Comparison of ENCODE assay signal across 8 cellular contexts in genomic region chr13:48155850-48156249, GRCh38.
DNase-seq lines count a peak whose midpoint lies in the region; ATAC-seq lines count a peak whose summit lies in the region.

No MANE protein-coding gene starts in this region.

- peaks cover 3% of the 10 kb centered on the region for H3K27me3 Mint-ChIP-seq in CD4-positive, CD25-positive, alpha-beta regulatory T cell

- H3K36me3 Mint-ChIP-seq in CD4-positive, CD25-positive, alpha-beta regulatory T cell = no peaks in the 10 kb centered on the region

- H3K4me1 Mint-ChIP-seq in CD4-positive, CD25-positive, alpha-beta regulatory T cell = peaks cover 26 to 95% (median 67%) of the 10 kb centered on the region in 4 donors

- H3K36me3 ChIP-seq in CD4-positive, CD25-positive, alpha-beta regulatory T cell (ENCODE audit: control insufficient read depth, insufficient read depth, low read length) = no peaks in the 10 kb centered on the region

- peak; percentile 84 to 87 for ATAC-seq in CD4-positive, CD25-positive, alpha-beta regulatory T cell (ENCODE audit: low read depth in 2 of 2)
- ATAC-seq in GM19397 (IDR thresholded peaks at IDR 0.05; ENCODE audit: unreplicated experiment) = no peak

- DNase-seq in CD4-positive, CD25-positive, alpha-beta regulatory T cell = peak; percentile 43 to 89 (median 84)
- DNase-seq in HCEC 1CT (peak; percentile 75), SKM-1 (lab: John Stamatoyannopoulos, UW; ENCODE audit: unreplicated experiment) (peak; percentile 40), fibroblast of peridontal ligament (ENCODE audit: extremely low read depth) (peak; percentile 8), 8988T (no peak), NCI-H748 (lab: John Stamatoyannopoulos, UW; ENCODE audit: unreplicated experiment) (no peak), NCI-H1417 treated with DMSO at 0.1 percent for 48 hours (lab: John Stamatoyannopoulos, UW) (no peak)

- no peaks in the 10 kb centered on the region for H3K27me3 ChIP-seq in CD4-positive, CD25-positive, alpha-beta regulatory T cell (ENCODE audit: control insufficient read depth, insufficient read depth, low read length)

- peaks cover 0 to 1% (median 0%) of the 10 kb centered on the region in 7 donors for H3K9me3 Mint-ChIP-seq in CD4-positive, CD25-positive, alpha-beta regulatory T cell

- H3K4me1 ChIP-seq in CD4-positive, CD25-positive, alpha-beta regulatory T cell (ENCODE audit: control insufficient read depth, insufficient read depth, low read length, poor library complexity, severe bottlenecking) = peaks cover 65% of the 10 kb centered on the region

- H3K27ac Mint-ChIP-seq in CD4-positive, CD25-positive, alpha-beta regulatory T cell = peak overlapping the region; percentile 91 to 96 (median 95)

- no peaks in the 10 kb centered on the region for H3K9me3 ChIP-seq in CD4-positive, CD25-positive, alpha-beta regulatory T cell (ENCODE audit: control insufficient read depth in 2 of 2, low read length in 2 of 2)

- peak overlapping the region; percentile 68 for H3K4me3 ChIP-seq in CD4-positive, CD25-positive, alpha-beta regulatory T cell (ENCODE audit: low read depth, low read length)

- peak overlapping the region; percentile 95 for H3K27ac ChIP-seq in CD4-positive, CD25-positive, alpha-beta regulatory T cell (ENCODE audit: insufficient read depth, low read length, poor library complexity, severe bottlenecking)

- peak overlapping the region; percentile 70 to 86 (median 81) for H3K4me3 Mint-ChIP-seq in CD4-positive, CD25-positive, alpha-beta regulatory T cell

Comparison
In these comparisons a context has a peak if more than half of its experiments do, and no peak if none do; other contexts are left out.
1. DNase-seq: peak in CD4-positive, CD25-positive, alpha-beta regulatory T cell (3 of 3), HCEC 1CT (single experiment), SKM-1 (single experiment) and fibroblast of peridontal ligament (single experiment); none in 8988T (single experiment), NCI-H748 (single experiment) and NCI-H1417 treated with DMSO at 0.1 percent for 48 hours (single experiment).